In genomic region chr3:60303160-60303559, GRCh38 we compare ENCODE assay signal across 16 cellular contexts.
DNase-seq lines count a peak whose midpoint lies in the region; ATAC-seq and TF ChIP-seq lines count a peak whose summit lies in the region.
"Had no signal": no experiment of that assay in that cellular context is flagged by ENCODE, and none has a peak within 500 bp of the region (broad histone marks: within the 10 kb centered on the region; RNA-seq: fewer than 3 reads in every experiment).

No MANE protein-coding gene starts in this region.

- H3F3A ChIP-seq in GM23248 (ENCODE audit: insufficient read depth) = peaks cover 19% of the 10 kb centered on the region; the same call in 1 of the 2 replicates

- no peak overlapping the region for H3K4me3 Mint-ChIP-seq in chondrocyte (ENCODE audit: unreplicated experiment)
- H3K4me3 Mint-ChIP-seq: B cell; CD4-positive, CD25-positive, alpha-beta regulatory T cell had no signal

- TF ChIP-seq CTCF in chondrocyte (IDR thresholded peaks at IDR 0.05) = no peak
- no peak for TF ChIP-seq CTCF in coronary artery (IDR thresholded peaks at IDR 0.05)

- H3K27ac ChIP-seq in ACC112 (ENCODE audit: low read depth, low read length) = 0 out of 2 replicates have a peak overlapping the region, but pooled peaks have one; percentile 67
- 0 out of 2 replicates have a peak overlapping the region, but pooled peaks have one; percentile 59 for H3K27ac ChIP-seq in GM23248
- H3K27ac ChIP-seq in coronary artery = no peak overlapping the region
- H3K27ac ChIP-seq: SK-N-MC had no signal

- no peaks in the 10 kb centered on the region for H4K20me1 ChIP-seq in GM23248 (ENCODE audit: insufficient read depth)

- no peaks in the 10 kb centered on the region for H3K27me3 Mint-ChIP-seq in chondrocyte (ENCODE audit: low read depth)
- H3K27me3 Mint-ChIP-seq: B cell had no signal

- DNase-seq in GM23248 (peak; percentile 57), chondrocyte (ENCODE audit: low spot score) (no peak), left lobe of liver (ENCODE audit: low spot score) (no peak), NCI-H2227 treated with DMSO at 0.1 percent for 48 hours (lab: John Stamatoyannopoulos, UW) (no peak), NCI-H2227 (lab: John Stamatoyannopoulos, UW; ENCODE audit: unreplicated experiment) (no peak), coronary artery (ENCODE audit: low spot score) (no peak)
- DNase-seq: CD4-positive, CD25-positive, alpha-beta regulatory T cell; MV-4-11; NCI-H1436 treated with DMSO at 0.1 percent for 48 hours; NCI-H2081; NCI-H524 had no signal

- H3K4me2 ChIP-seq in GM23248 (ENCODE audit: unreplicated experiment) = no peak overlapping the region

- no peaks in the 10 kb centered on the region for H3K36me3 Mint-ChIP-seq in chondrocyte (ENCODE audit: low read depth)
- H3K36me3 Mint-ChIP-seq: CD4-positive, CD25-positive, alpha-beta regulatory T cell had no signal

- H3K9ac ChIP-seq in GM23248 = no peak overlapping the region

- peaks cover 29% of the 10 kb centered on the region for H3K4me1 ChIP-seq in ACC112 (ENCODE audit: control insufficient read depth, insufficient read depth, low read length, unreplicated experiment)
- H3K4me1 ChIP-seq in GM23248 (ENCODE audit: insufficient read depth) = peaks cover 44% of the 10 kb centered on the region
- H3K4me1 ChIP-seq: HAP-1 had no signal

- H3K9me3 ChIP-seq in GM23248 (ENCODE audit: low read depth) = no peaks in the 10 kb centered on the region
- H3K9me3 ChIP-seq: HAP-1 had no signal

- H3K27me3 ChIP-seq in ACC112 (ENCODE audit: insufficient read depth, low read length) (no peaks in the 10 kb centered on the region), GM23248 (replicated peaks; ENCODE audit: insufficient read depth) (no peaks in the 10 kb centered on the region)

- peak overlapping the region; percentile 94 for H3K27ac Mint-ChIP-seq in chondrocyte (ENCODE audit: unreplicated experiment)
- H3K27ac Mint-ChIP-seq: B cell; CD4-positive, CD25-positive, alpha-beta regulatory T cell had no signal

- H3K79me2 ChIP-seq in ACC112 (ENCODE audit: control insufficient read depth, insufficient read depth, low read length, unreplicated experiment) = no peaks in the 10 kb centered on the region
- H3K79me2 ChIP-seq in GM23248 (ENCODE audit: insufficient read depth) = no peaks in the 10 kb centered on the region

- peak; percentile 88 for ATAC-seq in left lobe of liver
- ATAC-seq in GM21367 (IDR thresholded peaks at IDR 0.05; ENCODE audit: unreplicated experiment) = no peak

- in situ Hi-C loops in GM23248 (cut with MboI) = no loop called here

- no peaks in the 10 kb centered on the region for H3K9me3 Mint-ChIP-seq in chondrocyte (ENCODE audit: low read depth)

- WGBS in GM23248 (ENCODE audit: low coverage in 1 of 2, low lambda C conversion rate in 2 of 2, missing lambda C conversion rate in 2 of 2), 2 experiments = 73 to 88% methylated on average over 3 of the region's 3 CpGs

- H2AFZ ChIP-seq in ACC112 (ENCODE audit: low read length, unreplicated experiment) (no peak overlapping the region), GM23248 (no peak overlapping the region)

- no peaks in the 10 kb centered on the region for H3K36me3 ChIP-seq in ACC112 (ENCODE audit: insufficient read depth, low read length)
- no peaks in the 10 kb centered on the region for H3K36me3 ChIP-seq in GM23248 (ENCODE audit: low read depth)
- H3K36me3 ChIP-seq: HAP-1 had no signal

- H3K4me1 Mint-ChIP-seq in chondrocyte (ENCODE audit: low read depth) = peaks cover 44% of the 10 kb centered on the region
- H3K4me1 Mint-ChIP-seq: B cell had no signal

- H3K9me2 ChIP-seq in GM23248 (ENCODE audit: insufficient read depth) = no peaks in the 10 kb centered on the region

- H3K4me3 ChIP-seq in ACC112 (ENCODE audit: low read depth, low read length) = no peak overlapping the region
- H3K4me3 ChIP-seq in GM23248 = no peak overlapping the region
- no peak overlapping the region for H3K4me3 ChIP-seq in coronary artery
- H3K4me3 ChIP-seq: HAP-1, SK-N-MC had no signal

Comparison
In these comparisons a context has a peak if more than half of its experiments do, and no peak if none do; other contexts are left out.
1. H3K27ac ChIP-seq: peak in ACC112 (single experiment) and GM23248 (single experiment); none in coronary artery (0 of 2).